ENCODE assay signal across 17 cellular contexts in genomic region chr20:62908971-62909791, GRCh38. TPM values are rescaled to one million over a fixed set of nuclear protein-coding genes. Genes with fewer than 3 reads are reported as not detected.
DNase-seq lines count a peak whose midpoint lies in the region; ATAC-seq and TF ChIP-seq lines count a peak whose summit lies in the region.
"Had no signal": no experiment of that assay in that cellular context is flagged by ENCODE, and none has a peak within 500 bp of the region (broad histone marks: within the 10 kb centered on the region; RNA-seq: fewer than 3 reads in every experiment).

No MANE protein-coding gene starts in this region.

- peaks cover 95% of the 10 kb centered on the region for H3K79me2 ChIP-seq in GM23338 (replicated peaks; ENCODE audit: insufficient read depth)

- H3K4me1 ChIP-seq in GM23338 (ENCODE audit: insufficient read depth) (peaks cover 14% of the 10 kb centered on the region), ovary (ENCODE audit: insufficient read depth) (peaks cover 2% of the 10 kb centered on the region)
- H3K4me1 ChIP-seq: prostate gland, SJCRH30 had no signal

- peak overlapping the region; percentile 57 for H3K27ac Mint-ChIP-seq in GM23338
- H3K27ac Mint-ChIP-seq in central memory CD8-positive, alpha-beta T cell (ENCODE audit: low read depth): peak overlapping the region; percentile 38
- H3K27ac Mint-ChIP-seq in mesothelial cell of epicardium: no peak overlapping the region

- H3K27me3 Mint-ChIP-seq in GM23338 (ENCODE audit: insufficient read depth, low read depth, poor library complexity) (peaks cover 9% of the 10 kb centered on the region), mesothelial cell of epicardium (ENCODE audit: low read depth) (no peaks in the 10 kb centered on the region)
- no peaks in the 10 kb centered on the region for H3K27me3 Mint-ChIP-seq in central memory CD8-positive, alpha-beta T cell

- no peak overlapping the region for H3K4me3 ChIP-seq in GM23338
- no peak overlapping the region for H3K4me3 ChIP-seq in ovary
- H3K4me3 ChIP-seq: BLaER1, coronary artery, esophagus muscularis mucosa, prostate gland, SJCRH30 had no signal

- 80 to 86% (median 84%) methylated on average over 18 of the region's 18 CpGs for WGBS in ovary, 3 donors

- H3K27me3 ChIP-seq in GM23338 (ENCODE audit: insufficient read depth): no peaks in the 10 kb centered on the region
- no peaks in the 10 kb centered on the region for H3K27me3 ChIP-seq in ovary
- H3K27me3 ChIP-seq: BLaER1, esophagus muscularis mucosa, SJCRH30 had no signal

- no peak overlapping the region for H3K4me3 Mint-ChIP-seq in GM23338
- no peak overlapping the region for H3K4me3 Mint-ChIP-seq in central memory CD8-positive, alpha-beta T cell
- H3K4me3 Mint-ChIP-seq in mesothelial cell of epicardium: no peak overlapping the region

- no peak overlapping the region for H3K4me2 ChIP-seq in GM23338
- H3K4me2 ChIP-seq: BLaER1 had no signal

- TF ChIP-seq POLR2A in ovary (IDR thresholded peaks at IDR 0.05): no peak

- TF ChIP-seq CTCF in GM23338 (conservative IDR thresholded peaks at IDR 0.05; ENCODE audit: low read depth in 2 of 2) (no peak), ovary (IDR thresholded peaks at IDR 0.05) (no peak), mesothelial cell of epicardium (IDR thresholded peaks at IDR 0.05; ENCODE audit: unreplicated experiment) (no peak)

- H3K4me1 Mint-ChIP-seq in GM23338 (peaks cover 7% of the 10 kb centered on the region), mesothelial cell of epicardium (peaks cover 3% of the 10 kb centered on the region)
- peaks cover 46% of the 10 kb centered on the region for H3K4me1 Mint-ChIP-seq in central memory CD8-positive, alpha-beta T cell

- no peak for ATAC-seq in GM23338
- ATAC-seq in central memory CD8-positive, alpha-beta T cell (replicated peaks; ENCODE audit: extremely low read depth, poor library complexity, severe bottlenecking): no peak

- H3K27ac ChIP-seq in GM23338 (ENCODE audit: low read depth): peak overlapping the region; percentile 59
- no peak overlapping the region for H3K27ac ChIP-seq in ovary
- H3K27ac ChIP-seq: BLaER1, coronary artery, esophagus muscularis mucosa, prostate gland, SJCRH30 had no signal

- TF ChIP-seq EP300 in ovary (IDR thresholded peaks at IDR 0.05): no peak

- DNase-seq in D341Med (ENCODE audit: low spot score) (peak; percentile 18), GM23338 (ENCODE audit: low spot score) (no peak), NCI-H345 (lab: John Stamatoyannopoulos, UW) (peak; percentile 91), ovary (no peak), hepatic stellate cell (ENCODE audit: low spot score) (no peak), mesothelial cell of epicardium (ENCODE audit: low spot score in 2 of 2, unreplicated experiment in 2 of 2) (no peak)
- no peak for DNase-seq in central memory CD8-positive, alpha-beta T cell (ENCODE audit: low spot score in 2 of 2)
- DNase-seq: EL, IMR-90, substantia nigra, T1000 had no signal

- no peak overlapping the region for H2AFZ ChIP-seq in GM23338

- no peaks in the 10 kb centered on the region for H3K9me2 ChIP-seq in GM23338 (ENCODE audit: insufficient read depth)

- intact Hi-C loops in ovary (cut with DNase I): loop anchor here in 2 of 4 donors (2.0 to 10.0 kb wide), 2 partner anchors 16 to 96 kb away; partner anchors contain the start of gene BHLHE23 (in 1 of the 2)

- H3K9me3 ChIP-seq in ovary: no peaks in the 10 kb centered on the region
- H3K9me3 ChIP-seq: BLaER1, esophagus muscularis mucosa, prostate gland, SJCRH30 had no signal

- H4K20me1 ChIP-seq in GM23338 (replicated peaks; ENCODE audit: insufficient read depth): peaks cover 81% of the 10 kb centered on the region

- H3K9me3 Mint-ChIP-seq in GM23338 (no peaks in the 10 kb centered on the region), mesothelial cell of epicardium (no peaks in the 10 kb centered on the region)
- H3K9me3 Mint-ChIP-seq in central memory CD8-positive, alpha-beta T cell: no peaks in the 10 kb centered on the region

- H3K36me3 Mint-ChIP-seq in GM23338 (ENCODE audit: low read depth): peaks cover 92% of the 10 kb centered on the region
- peaks cover 82% of the 10 kb centered on the region for H3K36me3 Mint-ChIP-seq in central memory CD8-positive, alpha-beta T cell (ENCODE audit: insufficient read depth)
- peaks cover 53% of the 10 kb centered on the region for H3K36me3 Mint-ChIP-seq in mesothelial cell of epicardium

- H3K36me3 ChIP-seq in GM23338 (ENCODE audit: insufficient read depth): peaks cover 87% of the 10 kb centered on the region
- H3K36me3 ChIP-seq in ovary: peaks cover 4% of the 10 kb centered on the region

- peaks cover 87% of the 10 kb centered on the region for H3F3A ChIP-seq in GM23338 (replicated peaks; ENCODE audit: low read depth)

TF ChIP-seq in GM23338, 12 proteins besides CTCF, POLR2A, EP300 and RAD21 (continues in another document):
- TF ChIP-seq REST (IDR thresholded peaks at IDR 0.05; ENCODE audit: unreplicated experiment) (no peak), STAT1 (IDR thresholded peaks at IDR 0.05; ENCODE audit: unreplicated experiment) (no peak), ETS1 (IDR thresholded peaks at IDR 0.05) (no peak)

RNA-seq across cellular contexts. Expression of gene DIDO1, which starts 17.1 kb away (rescaled TPM):
- 147 and 162 TPM in 2 replicates for total RNA-seq in GM23338 (2014; rRNA removed; shearing (Covaris generic))
- polyA plus RNA-seq in GM23338 (2016; fragmentation: Nextera tagmentation; extraction: Ambion mirVana) (61.5 and 72.4 TPM in 2 replicates), ovary (10 to 100 TPM; 42.9 to 47.0 TPM)
- total RNA-seq in ovary (10 to 100 TPM; 49.4 to 82.2 (median 69.8) TPM), mesothelial cell of epicardium (70.3 to 73.1 TPM (median 70.5 TPM) in 3 replicates)

RNA-seq across cellular contexts. Expression of gene GID8, which starts 28.8 kb away (rescaled TPM):
- total RNA-seq in GM23338 (2014; rRNA removed; shearing (Covaris generic)): 102 and 106 TPM in 2 replicates
- 41.7 and 41.8 TPM in 2 replicates for polyA plus RNA-seq in GM23338 (2016; fragmentation: Nextera tagmentation; extraction: Ambion mirVana)
- total RNA-seq in ovary: 10 to 100 TPM; 23.6 to 54.3 (median 47.0) TPM
- 10 to 100 TPM; 26.5 to 30.1 TPM for polyA plus RNA-seq in ovary
- total RNA-seq in mesothelial cell of epicardium: 57.8 to 59.2 TPM (median 57.9 TPM) in 3 replicates

RNA-seq across cellular contexts. Expression of gene SLC17A9, which starts 43.3 kb away (rescaled TPM):
- 24.2 and 32.0 TPM in 2 replicates for total RNA-seq in GM23338 (2014; rRNA removed; shearing (Covaris generic))
- polyA plus RNA-seq in GM23338 (2016; fragmentation: Nextera tagmentation; extraction: Ambion mirVana) (36.1 and 39.3 TPM in 2 replicates), ovary (1 to 10 TPM in 1 of 2 donors, under 1 TPM in 1; 0.68 to 2.6 TPM)
- total RNA-seq in ovary (1 to 10 TPM; 1.8 to 7.7 (median 4.8) TPM), mesothelial cell of epicardium (5.3 to 7.1 TPM (median 5.7 TPM) in 3 replicates)
- polyA plus RNA-seq: keratinocyte had no signal

RNA-seq across cellular contexts. Expression of gene TCFL5, which starts 47.6 kb away (rescaled TPM):
- total RNA-seq in GM23338 (2014; rRNA removed; shearing (Covaris generic)): 18.8 and 19.3 TPM in 2 replicates
- polyA plus RNA-seq in GM23338 (2016; fragmentation: Nextera tagmentation; extraction: Ambion mirVana): 5.4 and 5.8 TPM in 2 replicates
- 10 to 100 TPM in 5 of 7 donors, 1 to 10 TPM in 2; 8.5 to 17.9 (median 15.0) TPM for total RNA-seq in ovary
- polyA plus RNA-seq in ovary: 10 to 100 TPM in 1 of 2 donors, 1 to 10 TPM in 1; 8.1 to 10.5 TPM
- total RNA-seq in mesothelial cell of epicardium: 12.0 to 12.6 TPM (median 12.2 TPM) in 3 replicates

Comparison
In these comparisons a context has a peak if more than half of its experiments do, and no peak if none do; other contexts are left out.
1. DNase-seq: peak in D341Med (single experiment) and NCI-H345 (single experiment); none in GM23338 (single experiment), central memory CD8-positive, alpha-beta T cell (0 of 2), ovary (0 of 5), hepatic stellate cell (single experiment) and mesothelial cell of epicardium (0 of 2).